In the genomic region with DNA sequence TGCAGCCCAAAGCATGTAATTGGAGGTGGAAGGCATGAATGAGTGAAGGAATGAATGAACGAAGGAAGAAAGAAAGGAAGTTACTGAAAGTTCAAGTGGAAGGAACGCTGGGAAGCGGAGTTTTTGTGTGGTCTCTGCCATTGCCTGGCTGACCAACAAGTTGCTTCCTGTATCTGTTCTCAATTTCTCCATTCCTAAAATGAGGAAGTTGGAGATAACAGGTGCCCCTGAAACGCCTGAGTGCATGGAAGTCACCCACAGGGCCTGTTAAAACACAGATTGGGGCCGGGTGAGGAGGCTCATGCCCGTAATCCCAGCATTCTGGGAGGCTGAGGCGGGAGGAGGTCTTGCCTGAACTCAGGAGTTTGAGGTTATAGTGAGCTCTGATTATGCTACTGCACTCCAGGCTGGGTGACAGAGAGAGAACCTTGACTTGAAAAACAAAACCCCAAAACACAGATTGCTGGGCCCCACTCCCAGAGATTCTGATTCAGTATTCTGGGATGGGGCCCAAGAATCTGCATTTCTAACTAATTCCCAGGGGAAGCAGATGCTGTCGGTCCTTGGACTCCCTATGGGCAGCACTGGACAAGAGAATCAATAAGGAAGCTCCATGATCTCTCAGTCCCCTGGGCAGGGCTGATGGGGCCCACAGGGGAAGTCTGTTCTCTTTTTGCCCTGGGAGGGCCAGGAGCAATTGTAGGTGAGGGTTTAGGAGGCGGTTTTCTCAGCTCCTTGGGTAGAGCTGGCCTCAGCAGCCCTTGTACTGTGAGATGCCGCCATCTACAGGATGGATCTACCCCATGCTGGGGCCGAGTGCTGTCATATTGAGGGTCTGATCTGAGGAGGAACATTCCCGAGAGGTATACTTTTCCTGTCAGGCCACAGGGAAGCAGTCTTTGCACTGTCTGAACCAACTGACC, we compare ENCODE assay signal across 1 cellular context.
TF ChIP-seq lines count a peak whose summit lies in the region.

No MANE protein-coding gene starts in this region.

TF ChIP-seq in liver, 16 proteins besides CTCF, POLR2A, EP300 and RAD21 (continued from another document):
- TF ChIP-seq, protein P1, sequence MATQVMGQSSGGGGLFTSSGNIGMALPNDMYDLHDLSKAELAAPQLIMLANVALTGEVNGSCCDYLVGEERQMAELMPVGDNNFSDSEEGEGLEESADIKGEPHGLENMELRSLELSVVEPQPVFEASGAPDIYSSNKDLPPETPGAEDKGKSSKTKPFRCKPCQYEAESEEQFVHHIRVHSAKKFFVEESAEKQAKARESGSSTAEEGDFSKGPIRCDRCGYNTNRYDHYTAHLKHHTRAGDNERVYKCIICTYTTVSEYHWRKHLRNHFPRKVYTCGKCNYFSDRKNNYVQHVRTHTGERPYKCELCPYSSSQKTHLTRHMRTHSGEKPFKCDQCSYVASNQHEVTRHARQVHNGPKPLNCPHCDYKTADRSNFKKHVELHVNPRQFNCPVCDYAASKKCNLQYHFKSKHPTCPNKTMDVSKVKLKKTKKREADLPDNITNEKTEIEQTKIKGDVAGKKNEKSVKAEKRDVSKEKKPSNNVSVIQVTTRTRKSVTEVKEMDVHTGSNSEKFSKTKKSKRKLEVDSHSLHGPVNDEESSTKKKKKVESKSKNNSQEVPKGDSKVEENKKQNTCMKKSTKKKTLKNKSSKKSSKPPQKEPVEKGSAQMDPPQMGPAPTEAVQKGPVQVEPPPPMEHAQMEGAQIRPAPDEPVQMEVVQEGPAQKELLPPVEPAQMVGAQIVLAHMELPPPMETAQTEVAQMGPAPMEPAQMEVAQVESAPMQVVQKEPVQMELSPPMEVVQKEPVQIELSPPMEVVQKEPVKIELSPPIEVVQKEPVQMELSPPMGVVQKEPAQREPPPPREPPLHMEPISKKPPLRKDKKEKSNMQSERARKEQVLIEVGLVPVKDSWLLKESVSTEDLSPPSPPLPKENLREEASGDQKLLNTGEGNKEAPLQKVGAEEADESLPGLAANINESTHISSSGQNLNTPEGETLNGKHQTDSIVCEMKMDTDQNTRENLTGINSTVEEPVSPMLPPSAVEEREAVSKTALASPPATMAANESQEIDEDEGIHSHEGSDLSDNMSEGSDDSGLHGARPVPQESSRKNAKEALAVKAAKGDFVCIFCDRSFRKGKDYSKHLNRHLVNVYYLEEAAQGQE (IDR thresholded peaks at IDR 0.05) = no peak
- TF ChIP-seq YY1 (IDR thresholded peaks at IDR 0.05) (no peak), HNF4A (conservative IDR thresholded peaks at IDR 0.05) (no peak), HNF4G (IDR thresholded peaks at IDR 0.05) (no peak), EGR1 (IDR thresholded peaks at IDR 0.05; ENCODE audit: low read depth in 2 of 2) (no peak), FOXA2 (IDR thresholded peaks at IDR 0.05) (no peak), SP1 (IDR thresholded peaks at IDR 0.05) (no peak), FOXA1 (IDR thresholded peaks at IDR 0.05) (no peak), RXRA (IDR thresholded peaks at IDR 0.05) (no peak), JUND (IDR thresholded peaks at IDR 0.05) (no peak)
